In the genomic region with DNA sequence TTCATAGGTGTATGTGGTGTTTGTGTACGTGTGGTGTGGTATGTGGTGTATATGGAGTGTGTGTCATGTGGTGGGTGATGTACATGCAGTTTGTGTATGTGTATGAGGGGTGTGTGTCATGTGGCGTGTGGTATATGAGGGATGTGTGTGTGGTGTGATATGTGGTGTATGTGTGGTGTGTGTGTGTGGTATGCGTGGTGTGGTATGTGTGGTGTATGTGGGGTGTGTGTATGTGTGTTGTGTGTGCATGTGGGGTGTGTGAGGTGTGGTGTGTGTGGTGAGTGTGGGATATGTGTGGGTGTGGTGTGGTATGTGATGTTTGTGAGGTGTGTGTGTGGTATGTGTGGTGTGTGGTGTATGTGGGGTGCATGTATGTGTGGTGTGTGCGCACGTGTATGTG, we compare ENCODE assay signal across 18 cellular contexts.
"Had no signal": no experiment of that assay in that cellular context is flagged by ENCODE, and none has a peak within 500 bp of the region (broad histone marks: within the 10 kb centered on the region; RNA-seq: fewer than 3 reads in every experiment).

No MANE protein-coding gene starts in this region.

- H3K4me2 ChIP-seq: hepatocyte had no signal

- H3K36me3 ChIP-seq: gastroesophageal sphincter, heart left ventricle, right lobe of liver, stomach, thyroid gland had no signal

- H3K79me2 ChIP-seq: hepatocyte, parathyroid adenoma had no signal

- H3K9ac ChIP-seq: parathyroid adenoma had no signal

- H2AFZ ChIP-seq: hepatocyte, parathyroid adenoma had no signal

- H3K9me3 ChIP-seq: gastroesophageal sphincter, heart left ventricle, right lobe of liver, stomach, thyroid gland had no signal

- H3K27ac ChIP-seq: dorsolateral prefrontal cortex, foreskin keratinocyte, gastroesophageal sphincter, heart left ventricle, hepatocyte, parathyroid adenoma, right lobe of liver, stomach, thyroid gland had no signal

- H3K27me3 ChIP-seq: foreskin keratinocyte, gastroesophageal sphincter, hepatocyte, right lobe of liver, thyroid gland had no signal

- FAIRE-seq: colon, kidney, small intestine, urothelium cell line had no signal

- H3K4me3 ChIP-seq: dorsolateral prefrontal cortex, gastroesophageal sphincter, heart left ventricle, hepatocyte, lung, right lobe of liver, stomach, thyroid gland had no signal

- DNase-seq: dorsolateral prefrontal cortex; effector CD4-positive, alpha-beta T cell; foreskin keratinocyte; heart left ventricle; kidney; right lobe of liver; small intestine; stimulated activated CD4-positive, alpha-beta T cell treated with anti-CD3 and anti-CD28 coated beads, Interleukin-15, amount 100 ng/mL, for 24 hours; stimulated activated CD4-positive, alpha-beta T cell treated with anti-CD3 and anti-CD28 coated beads, Interleukin-2, amount 100 ng/mL, for 48 hours; stimulated activated naive B cell treated with anti-CD40 and anti-IgM and Interleukin-4, amounts not matched to agents 10 μg/mL and 1 μg/mL and 100 μg/mL, for 72 hours; stomach had no signal

- H3K4me1 ChIP-seq: foreskin keratinocyte, gastroesophageal sphincter, heart left ventricle, parathyroid adenoma, right lobe of liver, stomach had no signal
